Comparison of ENCODE assay signal across 8 cellular contexts in genomic region chr5:172910828-172911627, GRCh38. TPM values are rescaled to one million over a fixed set of nuclear protein-coding genes. Genes with fewer than 3 reads are reported as not detected.
DNase-seq lines count a peak whose midpoint lies in the region; ATAC-seq, FAIRE-seq and TF ChIP-seq lines count a peak whose summit lies in the region.

No MANE protein-coding gene starts in this region.

- peak; percentile 45 for TF ChIP-seq RAD21 in Ishikawa (IDR thresholded peaks at IDR 0.05; ENCODE audit: low read depth)

- no peak overlapping the region for H3K9ac ChIP-seq in kidney (ENCODE audit: low read length in 2 of 2)

- H3K27ac Mint-ChIP-seq in activated CD8-positive, alpha-beta memory T cell treated with anti-CD3 and anti-CD28 coated beads, Interleukin-2, amount 10 ng/mL, durations not matched to agents 7 days and 5 days: no peak overlapping the region
- H3K27ac Mint-ChIP-seq in stimulated activated naive CD8-positive, alpha-beta T cell treated with anti-CD3 and anti-CD28 coated beads, Interleukin-15, amount 100 ng/mL, for 72 hours: no peak overlapping the region
- H3K27ac Mint-ChIP-seq in naive thymus-derived CD8-positive, alpha-beta T cell: peak overlapping the region in 4 of 10 donors; percentile 21 to 34 (median 27)

- no peaks in the 10 kb centered on the region for H3K4me1 ChIP-seq in kidney (ENCODE audit: control insufficient read depth in 1 of 2, insufficient read depth in 1 of 2, low read depth in 1 of 2, low read length in 2 of 2)

- DNase-seq in activated CD8-positive, alpha-beta memory T cell treated with anti-CD3 and anti-CD28 coated beads, Interleukin-2, amount 10 ng/mL, durations not matched to agents 7 days and 5 days: no peak
- no peak for DNase-seq in activated CD8-positive, alpha-beta memory T cell treated with anti-CD3 and anti-CD28 coated beads, Interleukin-2, amount 50 U/mL, for 48 hours
- DNase-seq in amniotic epithelial cell (ENCODE audit: low read depth) (peak; percentile 97), kidney (peak; percentile 89), NCI-H1694 treated with DMSO at 0.1 percent for 48 hours (lab: John Stamatoyannopoulos, UW) (no peak)
- DNase-seq in stimulated activated naive CD8-positive, alpha-beta T cell treated with anti-CD3 and anti-CD28 coated beads, Interleukin-15, amount 100 ng/mL, for 72 hours: peak in 1 of 2 donors; percentile 22
- DNase-seq in naive thymus-derived CD8-positive, alpha-beta T cell: no peak

- POLR2A ChIA-PET in naive thymus-derived CD8-positive, alpha-beta T cell (lab: Charles Lee): no interaction called here

- no peak overlapping the region for H3K4me3 Mint-ChIP-seq in activated CD8-positive, alpha-beta memory T cell treated with anti-CD3 and anti-CD28 coated beads, Interleukin-2, amount 10 ng/mL, durations not matched to agents 7 days and 5 days
- no peak overlapping the region for H3K4me3 Mint-ChIP-seq in stimulated activated naive CD8-positive, alpha-beta T cell treated with anti-CD3 and anti-CD28 coated beads, Interleukin-15, amount 100 ng/mL, for 72 hours
- H3K4me3 Mint-ChIP-seq in naive thymus-derived CD8-positive, alpha-beta T cell: no peak overlapping the region

- H3K36me3 Mint-ChIP-seq in activated CD8-positive, alpha-beta memory T cell treated with anti-CD3 and anti-CD28 coated beads, Interleukin-2, amount 10 ng/mL, durations not matched to agents 7 days and 5 days: no peaks in the 10 kb centered on the region
- H3K36me3 Mint-ChIP-seq in naive thymus-derived CD8-positive, alpha-beta T cell: peaks cover 0 to 55% (median 13%) of the 10 kb centered on the region in 3 donors

- H3K9me3 Mint-ChIP-seq in activated CD8-positive, alpha-beta memory T cell treated with anti-CD3 and anti-CD28 coated beads, Interleukin-2, amount 10 ng/mL, durations not matched to agents 7 days and 5 days (ENCODE audit: low read depth): no peaks in the 10 kb centered on the region
- no peaks in the 10 kb centered on the region for H3K9me3 Mint-ChIP-seq in stimulated activated naive CD8-positive, alpha-beta T cell treated with anti-CD3 and anti-CD28 coated beads, Interleukin-15, amount 100 ng/mL, for 72 hours
- H3K9me3 Mint-ChIP-seq in naive thymus-derived CD8-positive, alpha-beta T cell: no peaks in the 10 kb centered on the region

- H3K27me3 Mint-ChIP-seq in activated CD8-positive, alpha-beta memory T cell treated with anti-CD3 and anti-CD28 coated beads, Interleukin-2, amount 10 ng/mL, durations not matched to agents 7 days and 5 days: no peaks in the 10 kb centered on the region
- no peaks in the 10 kb centered on the region for H3K27me3 Mint-ChIP-seq in stimulated activated naive CD8-positive, alpha-beta T cell treated with anti-CD3 and anti-CD28 coated beads, Interleukin-15, amount 100 ng/mL, for 72 hours
- H3K27me3 Mint-ChIP-seq in naive thymus-derived CD8-positive, alpha-beta T cell: no peaks in the 10 kb centered on the region

- peaks cover 9% of the 10 kb centered on the region for H3K4me1 Mint-ChIP-seq in activated CD8-positive, alpha-beta memory T cell treated with anti-CD3 and anti-CD28 coated beads, Interleukin-2, amount 10 ng/mL, durations not matched to agents 7 days and 5 days
- peaks cover 13% of the 10 kb centered on the region for H3K4me1 Mint-ChIP-seq in stimulated activated naive CD8-positive, alpha-beta T cell treated with anti-CD3 and anti-CD28 coated beads, Interleukin-15, amount 100 ng/mL, for 72 hours
- peaks cover 0 to 16% (median 2%) of the 10 kb centered on the region in 4 donors for H3K4me1 Mint-ChIP-seq in naive thymus-derived CD8-positive, alpha-beta T cell

- TF ChIP-seq CTCF in kidney (IDR thresholded peaks at IDR 0.05; ENCODE audit: borderline replicate concordance, extremely low read depth, insufficient read depth): no peak

- CTCF ChIA-PET in activated CD8-positive, alpha-beta memory T cell treated with anti-CD3 and anti-CD28 coated beads, Interleukin-2, amount 10 ng/mL, durations not matched to agents 7 days and 5 days (lab: Charles Lee): interaction anchor here (0.6 to 1.7 kb wide), 4 partner anchors 33 to 200 kb away, joined by 3 to 5 read pairs (median 4); no protein-coding TSS in a partner anchor

- peaks cover 11 to 28% of the 10 kb centered on the region in 2 donors for H3K36me3 ChIP-seq in kidney (ENCODE audit: control insufficient read depth in 1 of 2, insufficient read depth in 2 of 2, low read length in 2 of 2)

- intact Hi-C loops in kidney (cut with DNase I): no loop called here

- no peak for FAIRE-seq in kidney (lab: Jason Lieb, UNC)

- peak; percentile 53 for ATAC-seq in activated CD8-positive, alpha-beta memory T cell treated with anti-CD3 and anti-CD28 coated beads, Interleukin-2, amount 10 ng/mL, durations not matched to agents 7 days and 5 days
- ATAC-seq in stimulated activated naive CD8-positive, alpha-beta T cell treated with anti-CD3 and anti-CD28 coated beads, Interleukin-15, amount 100 ng/mL, for 72 hours: peak; percentile 65
- no peak for ATAC-seq in naive thymus-derived CD8-positive, alpha-beta T cell

- H3K4me3 ChIP-seq in kidney (ENCODE audit: low read length in 2 of 2): no peak overlapping the region

- no peak for TF ChIP-seq EP300 in Ishikawa (IDR thresholded peaks at IDR 0.05; ENCODE audit: borderline replicate concordance)

- H3K27ac ChIP-seq in kidney (ENCODE audit: low read depth in 2 of 2, low read length in 2 of 2): peak overlapping the region in 1 of 2 donors; percentile 51

- H3K9me3 ChIP-seq in kidney (ENCODE audit: control insufficient read depth in 1 of 2, low read length in 2 of 2): no peaks in the 10 kb centered on the region

TF ChIP-seq in Ishikawa, 13 proteins besides CTCF, POLR2A, EP300 and RAD21:
- TF ChIP-seq CEBPB (IDR thresholded peaks at IDR 0.05) (no peak), NFIC (IDR thresholded peaks at IDR 0.05) (peak; percentile 12; the same call in 1 of the 2 replicates)

RNA-seq across cellular contexts. Expression of gene RPL26L1, which starts 48.2 kb away (rescaled TPM):
- 10 to 100 TPM; 44.4 to 52.0 TPM for total RNA-seq in activated CD8-positive, alpha-beta memory T cell treated with anti-CD3 and anti-CD28 coated beads, Interleukin-2, amount 10 ng/mL, durations not matched to agents 7 days and 5 days
- 30.9 TPM for total RNA-seq in kidney
- 80.7 TPM for polyA plus RNA-seq in kidney (ENCODE audit: insufficient read depth, low read depth, low replicate concordance)
- 10 to 100 TPM; 15.7 to 16.5 TPM for total RNA-seq in naive thymus-derived CD8-positive, alpha-beta T cell
- polyA plus RNA-seq in naive thymus-derived CD8-positive, alpha-beta T cell: 10 to 100 TPM; 38.2 to 42.1 (median 40.3) TPM

Comparison
In these comparisons a context has a peak if more than half of its experiments do, and no peak if none do; other contexts are left out.
1. ATAC-seq: peak in activated CD8-positive, alpha-beta memory T cell treated with anti-CD3 and anti-CD28 coated beads, Interleukin-2, amount 10 ng/mL, durations not matched to agents 7 days and 5 days (single experiment) and stimulated activated naive CD8-positive, alpha-beta T cell treated with anti-CD3 and anti-CD28 coated beads, Interleukin-15, amount 100 ng/mL, for 72 hours (single experiment); none in naive thymus-derived CD8-positive, alpha-beta T cell (0 of 2).
2. DNase-seq: peak in amniotic epithelial cell (single experiment) and kidney (single experiment); none in activated CD8-positive, alpha-beta memory T cell treated with anti-CD3 and anti-CD28 coated beads, Interleukin-2, amount 10 ng/mL, durations not matched to agents 7 days and 5 days (single experiment), activated CD8-positive, alpha-beta memory T cell treated with anti-CD3 and anti-CD28 coated beads, Interleukin-2, amount 50 U/mL, for 48 hours (single experiment), NCI-H1694 treated with DMSO at 0.1 percent for 48 hours (single experiment) and naive thymus-derived CD8-positive, alpha-beta T cell (0 of 10).